34 cellular contexts compared by ENCODE assay signal in the genomic region with DNA sequence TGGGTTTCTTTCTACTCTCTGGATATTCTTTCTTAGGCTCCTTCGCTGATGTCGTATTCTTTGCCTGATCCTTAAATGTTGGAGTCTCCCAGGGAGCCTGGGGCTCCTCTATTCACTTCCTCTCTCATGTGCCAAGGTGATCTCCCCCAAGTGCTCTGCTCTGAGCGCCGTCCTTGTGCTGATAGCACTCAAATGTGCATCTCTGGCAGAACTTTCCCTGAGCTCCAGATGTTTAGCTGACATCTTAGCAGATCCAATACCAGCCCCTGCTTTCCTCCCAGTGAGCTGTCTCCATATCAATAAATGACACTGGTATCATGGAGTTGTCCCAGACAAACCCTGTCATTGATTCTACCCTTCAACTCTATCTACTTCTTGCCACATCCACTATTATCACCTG.
"Had no signal": no experiment of that assay in that cellular context is flagged by ENCODE, and none has a peak within 500 bp of the region (broad histone marks: within the 10 kb centered on the region; RNA-seq: fewer than 3 reads in every experiment).

No MANE protein-coding gene starts in this region.

- ATAC-seq: activated naive CD4-positive, alpha-beta T cell treated with anti-CD3 and anti-CD28 coated beads, Interleukin-2, amount 50 U/mL, for 72 hours; activated naive CD8-positive, alpha-beta T cell treated with anti-CD3 and anti-CD28 coated beads, Interleukin-2, amount 50 U/mL, for 24 hours; activated T-cell treated with anti-CD3 and anti-CD28 coated beads, Interleukin-2, amount 50 U/mL, for 4 hours; activated T-cell treated with anti-CD3 and anti-CD28 coated beads, Interleukin-2, amount 50 U/mL, for 72 hours; activated T-helper 17 cell treated with anti-CD3 and anti-CD28 coated beads, Interleukin-2, amount 50 U/mL, for 72 hours; body of pancreas had no signal

- H3K4me1 ChIP-seq: adrenal gland, body of pancreas, breast epithelium had no signal

- H3K27me3 ChIP-seq: adrenal gland, ascending aorta, brain microvascular endothelial cell, breast epithelium, cardiac muscle cell had no signal

- DNase-seq: activated effector memory CD4-positive, alpha-beta T cell treated with anti-CD3 and anti-CD28 coated beads, Interleukin-2, amount 50 U/mL, for 16 hours; activated effector memory CD4-positive, alpha-beta T cell treated with Interleukin-2 at 50 U/mL for 16 hours; activated gamma-delta T cell; activated gamma-delta T cell treated with Interleukin-2 at 50 U/mL for 16 hours; activated naive CD4-positive, alpha-beta T cell; activated naive CD4-positive, alpha-beta T cell treated with anti-CD3 and anti-CD28 coated beads for 36 hours; activated naive CD4-positive, alpha-beta T cell treated with anti-CD3 and anti-CD28 coated beads, Interleukin-2, amount 10 ng/mL, durations not matched to agents 7 days and 5 days; activated naive CD4-positive, alpha-beta T cell treated with anti-CD3 and anti-CD28 coated beads, Interleukin-2, amount 50 U/mL, for 16 hours; activated naive CD4-positive, alpha-beta T cell treated with Interleukin-2 at 50 U/mL for 16 hours; activated naive CD8-positive, alpha-beta T cell treated with anti-CD3 and anti-CD28 coated beads for 36 hours; activated naive CD8-positive, alpha-beta T cell treated with anti-CD3 and anti-CD28 coated beads, Interleukin-2, amount 10 ng/mL, durations not matched to agents 7 days and 5 days; activated naive CD8-positive, alpha-beta T cell treated with anti-CD3 and anti-CD28 coated beads, Interleukin-2, amount 50 U/mL, for 24 hours; activated T-cell treated with anti-CD3 and anti-CD28 coated beads for 4 hours; activated T-cell treated with anti-CD3 and anti-CD28 coated beads, Interleukin-2, amount 50 U/mL, for 1 hour; activated T-cell treated with anti-CD3 and anti-CD28 coated beads, Interleukin-2, amount 50 U/mL, for 24 hours; activated T-cell treated with anti-CD3 and anti-CD28 coated beads, Interleukin-2, amount 50 U/mL, for 4 hours; activated T-cell treated with anti-CD3 and anti-CD28 coated beads, Interleukin-2, amount 50 U/mL, for 48 hours; activated T-cell treated with anti-CD3 and anti-CD28 coated beads, Interleukin-2, amount 50 U/mL, for 72 hours; adrenal gland; amniotic stem cell; amygdala; anterior cingulate cortex; aorta; body of pancreas; brain microvascular endothelial cell; caudate nucleus; central memory CD4-positive, alpha-beta T cell; cerebellar nuclear complex had no signal

- H3K9me3 ChIP-seq: adrenal gland, ascending aorta, body of pancreas, breast epithelium had no signal

- FAIRE-seq: astrocyte had no signal

- H3K36me3 ChIP-seq: adrenal gland, ascending aorta, brain microvascular endothelial cell, breast epithelium, cardiac muscle cell had no signal

- H3K4me3 ChIP-seq: adrenal gland, ascending aorta, body of pancreas, breast epithelium, cardiac muscle cell had no signal

- H3K27ac ChIP-seq: adrenal gland, ascending aorta, body of pancreas, brain microvascular endothelial cell, breast epithelium, cardiac muscle cell had no signal
